In genomic region chr5:68007446-68007845, GRCh38 we compare ENCODE assay signal across 14 cellular contexts.
A peak's percentile ranks its signal among the peaks of the same experiment; 100 is the strongest.
DNase-seq lines count a peak whose midpoint lies in the region; ATAC-seq, FAIRE-seq and TF ChIP-seq lines count a peak whose summit lies in the region.
"Had no signal": no experiment of that assay in that cellular context is flagged by ENCODE, and none has a peak within 500 bp of the region (broad histone marks: within the 10 kb centered on the region; RNA-seq: fewer than 3 reads in every experiment).

No MANE protein-coding gene starts in this region.

- TF ChIP-seq CTCF in AG10803 (conservative IDR thresholded peaks at IDR 0.05; ENCODE audit: low read length) (no peak), bronchial epithelial cell (IDR thresholded peaks at IDR 0.05; ENCODE audit: insufficient read depth, low read length, severe bottlenecking) (no peak), right lobe of liver (IDR thresholded peaks at IDR 0.05) (no peak), osteoblast (IDR thresholded peaks at IDR 0.05; ENCODE audit: extremely low read depth, low read depth, low read length) (no peak), PC-3 (conservative IDR thresholded peaks at IDR 0.05; ENCODE audit: low read depth, low read length) (no peak)

- H3K4me2 ChIP-seq in osteoblast (ENCODE audit: insufficient read depth, low read length) (no peak overlapping the region), PC-3 (ENCODE audit: low read length) (no peak overlapping the region)
- H3K4me2 ChIP-seq: KMS-11 had no signal

- H3K4me1 ChIP-seq in right lobe of liver (no peaks in the 10 kb centered on the region), osteoblast (ENCODE audit: insufficient read depth, low read length) (peaks cover 8% of the 10 kb centered on the region), PC-3 (ENCODE audit: insufficient read depth, low read length) (no peaks in the 10 kb centered on the region)
- H3K4me1 ChIP-seq: thyroid gland had no signal

- intact Hi-C loops in right lobe of liver (cut with DNase I) (no loop called here), PC-3 (cut with micrococcal nuclease) (no loop called here)

- TF ChIP-seq POLR2A in right lobe of liver (IDR thresholded peaks at IDR 0.05) = no peak

- no peaks in the 10 kb centered on the region for H3F3A ChIP-seq in PC-3 (ENCODE audit: low read length, unreplicated experiment)

- WGBS in right lobe of liver (ENCODE audit: insufficient coverage, low coverage, low lambda C conversion rate, missing lambda C conversion rate) = 29% methylated on average over 4 of the region's 4 CpGs

- no peak overlapping the region for H3K4me3 ChIP-seq in AG10803 (ENCODE audit: low read length)
- H3K4me3 ChIP-seq in bronchial epithelial cell (ENCODE audit: low read depth, low read length) = no peak overlapping the region
- no peak overlapping the region for H3K4me3 ChIP-seq in right lobe of liver
- H3K4me3 ChIP-seq in osteoblast (ENCODE audit: insufficient read depth, low read length) = no peak overlapping the region
- no peak overlapping the region for H3K4me3 ChIP-seq in PC-3 (ENCODE audit: low read length)
- H3K4me3 ChIP-seq: thyroid gland had no signal

- POLR2A ChIA-PET in PC-3 (lab: Charles Lee; ENCODE audit: unreplicated experiment) = no interaction called here

- no peak overlapping the region for H3K9ac ChIP-seq in PC-3 (ENCODE audit: low read length)
- H3K9ac ChIP-seq: KMS-11 had no signal

- H3K36me3 ChIP-seq in bronchial epithelial cell (ENCODE audit: control insufficient read depth, insufficient read depth, low read length) (no peaks in the 10 kb centered on the region), right lobe of liver (no peaks in the 10 kb centered on the region), osteoblast (ENCODE audit: insufficient read depth, low read length) (no peaks in the 10 kb centered on the region), PC-3 (ENCODE audit: low read depth, low read length) (no peaks in the 10 kb centered on the region)
- H3K36me3 ChIP-seq: thyroid gland had no signal

- ATAC-seq in right lobe of liver (peak; percentile 81 to 91 (median 88)), PC-3 (no peak)
- ATAC-seq: activated naive CD8-positive, alpha-beta T cell treated with anti-CD3 and anti-CD28 coated beads, Interleukin-2, amount 50 U/mL, for 24 hours had no signal

- H3K9me3 ChIP-seq in right lobe of liver (no peaks in the 10 kb centered on the region), osteoblast (ENCODE audit: low read depth, low read length) (no peaks in the 10 kb centered on the region), PC-3 (ENCODE audit: low read length) (no peaks in the 10 kb centered on the region)
- H3K9me3 ChIP-seq: thyroid gland had no signal

- no peak for FAIRE-seq in bronchial epithelial cell (lab: Jason Lieb, UNC)
- FAIRE-seq: keratinocyte had no signal

- no TSS peak for BruUV-seq in PC-3 (replicated peaks; lab: Mats Ljungman, UMichigan)

- H3K9me2 ChIP-seq in PC-3 (replicated peaks; ENCODE audit: low read length) = no peaks in the 10 kb centered on the region

- H3K79me2 ChIP-seq in osteoblast (ENCODE audit: insufficient read depth, low read length) (no peaks in the 10 kb centered on the region), PC-3 (ENCODE audit: low read length) (no peaks in the 10 kb centered on the region)

- no peaks in the 10 kb centered on the region for H3K27me3 ChIP-seq in bronchial epithelial cell (ENCODE audit: control insufficient read depth, insufficient read depth, low read length)
- no peaks in the 10 kb centered on the region for H3K27me3 ChIP-seq in right lobe of liver
- no peaks in the 10 kb centered on the region for H3K27me3 ChIP-seq in osteoblast (ENCODE audit: insufficient read depth, low read length)
- H3K27me3 ChIP-seq in PC-3 (ENCODE audit: low read length) = no peaks in the 10 kb centered on the region
- H3K27me3 ChIP-seq: thyroid gland had no signal

- H2AFZ ChIP-seq in osteoblast (ENCODE audit: low read length) (no peak overlapping the region), PC-3 (ENCODE audit: low read length) (no peak overlapping the region)

- H4K20me1 ChIP-seq in osteoblast (ENCODE audit: insufficient read depth, low read length) = no peaks in the 10 kb centered on the region
- H4K20me1 ChIP-seq in PC-3 (ENCODE audit: low read length) = no peaks in the 10 kb centered on the region

- DNase-seq in AG10803 (ENCODE audit: low read depth) (peak; percentile 90), NAMALWA (ENCODE audit: low spot score) (peak; percentile 13), bronchial epithelial cell (ENCODE audit: low read depth) (peak; percentile 39), right lobe of liver (peak in 2 of 3 donors; percentile 41 to 85), osteoblast (ENCODE audit: insufficient read length, low spot score, missing footprints) (no peak), HuH-7 (ENCODE audit: low spot score) (no peak), NCI-H1092 (lab: John Stamatoyannopoulos, UW) (no peak), PC-3 (no peak)
- DNase-seq: activated naive CD8-positive, alpha-beta T cell treated with anti-CD3 and anti-CD28 coated beads, Interleukin-2, amount 50 U/mL, for 24 hours; NCI-H524 treated with DMSO at 0.1 percent for 48 hours; occipital lobe; thyroid gland had no signal

- no peak overlapping the region for H3K27ac ChIP-seq in right lobe of liver
- H3K27ac ChIP-seq in osteoblast (ENCODE audit: low read depth, low read length) = no peak overlapping the region
- H3K27ac ChIP-seq in PC-3 (ENCODE audit: low read length) = no peak overlapping the region
- H3K27ac ChIP-seq: KMS-11, thyroid gland had no signal

- CTCF ChIA-PET in PC-3 (lab: Charles Lee) = no interaction called here

Comparison
In these comparisons a context has a peak if more than half of its experiments do, and no peak if none do; other contexts are left out.
1. DNase-seq: peak in AG10803 (single experiment), NAMALWA (single experiment), bronchial epithelial cell (single experiment) and right lobe of liver (2 of 3); none in osteoblast (single experiment), HuH-7 (single experiment), NCI-H1092 (single experiment) and PC-3 (single experiment).